8 cellular contexts compared by ENCODE assay signal in genomic region chr16:30378236-30379164, GRCh38. TPM values are rescaled to one million over a fixed set of nuclear protein-coding genes. Genes with fewer than 3 reads are reported as not detected.
DNase-seq lines count a peak whose midpoint lies in the region; ATAC-seq, FAIRE-seq and TF ChIP-seq lines count a peak whose summit lies in the region.

No MANE protein-coding gene starts in this region.

- peaks cover 8% of the 10 kb centered on the region for H3K36me3 Mint-ChIP-seq in T-cell

- H3K27me3 Mint-ChIP-seq in T-cell = no peaks in the 10 kb centered on the region

- POLR2A ChIA-PET in T-cell (lab: Charles Lee) = interaction anchor here (0.6 to 0.9 kb wide), 5 partner anchors 16 to 1532 kb away, joined by 3 to 19 read pairs (median 5); partner anchors contain the start of gene TUFM (in 1 of the 2)

- H3K27ac Mint-ChIP-seq in T-cell = peak overlapping the region; percentile 99 to 100

- peaks cover 62 to 64% (median 64%) of the 10 kb centered on the region in 3 donors for H3K4me1 Mint-ChIP-seq in T-cell

- peak overlapping the region; percentile 71 for H3K4me3 ChIP-seq in psoas muscle

- intact Hi-C loops in left ventricle myocardium superior (cut with micrococcal nuclease) = no loop called here
- intact Hi-C loops in psoas muscle (cut with DNase I) = loop anchor here in 1 of 2 donors (2.0 kb wide), 1 partner anchor 16 kb away; the partner anchor contains the start of gene ZNF48

- DNase-seq in GM13977 (ENCODE audit: low spot score) = peak; percentile 98
- DNase-seq in NCI-H146 (lab: John Stamatoyannopoulos, UW) = peak; percentile 99
- peak; percentile 97 to 100 (median 99) for DNase-seq in T-cell
- DNase-seq in amniotic stem cell (lab: John Stamatoyannopoulos, UW) = peak; percentile 93
- peak; percentile 100 for DNase-seq in left ventricle myocardium superior
- peak; percentile 99 for DNase-seq in psoas muscle
- DNase-seq in urothelium cell line (ENCODE audit: low spot score) = peak; percentile 96

- H3K27me3 ChIP-seq in psoas muscle (ENCODE audit: insufficient read depth in 3 of 3, low read length in 2 of 3) = no peaks in the 10 kb centered on the region

- CTCF ChIA-PET in T-cell (lab: Charles Lee) = interaction anchor here in 1 of 2 donors (0.6 to 1.1 kb wide), 4 partner anchors 9 to 197 kb away, joined by 4 to 10 read pairs (median 6); partner anchors contain the start of gene DCTPP1

- FAIRE-seq in urothelium cell line (lab: Jason Lieb, UNC) = no peak

- ATAC-seq in HG02870 (IDR thresholded peaks at IDR 0.05; ENCODE audit: unreplicated experiment) = peak; percentile 84
- ATAC-seq in T-cell (replicated peaks in 1 of 4) = peak; percentile 79 to 86 (median 80)
- peak; percentile 95 for ATAC-seq in left ventricle myocardium superior
- peak; percentile 78 to 96 (median 89) for ATAC-seq in psoas muscle

- H3K36me3 ChIP-seq in psoas muscle (ENCODE audit: insufficient read depth in 1 of 2, low read depth in 1 of 2) = peaks cover 0 to 5% of the 10 kb centered on the region in 2 donors

- 1 to 4% (median 1%) methylated on average over 54 to 68 of the region's 68 CpGs for WGBS in psoas muscle, 3 donors

- H3K27ac ChIP-seq in psoas muscle = peak overlapping the region; percentile 97

- no peaks in the 10 kb centered on the region for H3K9me3 Mint-ChIP-seq in T-cell

- in situ Hi-C loops in GM13977 (cut with MboI; ENCODE audit: low pct_unique_long_range_greater_than_20kb, low sequenced_read_pairs, unreplicated experiment) = no loop called here

- peaks cover 32% of the 10 kb centered on the region for H3K4me1 ChIP-seq in psoas muscle

- H3K9me3 ChIP-seq in psoas muscle = no peaks in the 10 kb centered on the region

- peak overlapping the region; percentile 97 to 100 (median 99) for H3K4me3 Mint-ChIP-seq in T-cell

- TF ChIP-seq CTCF in GM13977 (IDR thresholded peaks at IDR 0.05; ENCODE audit: extremely low read depth, insufficient read depth, missing control alignments) (no peak), psoas muscle (IDR thresholded peaks at IDR 0.05) (peak; percentile 17)

RNA-seq across cellular contexts. Expression of gene SEPTIN1, which starts 3.9 kb away (rescaled TPM):
- 100 to 1,000 TPM; 191 to 259 (median 229) TPM for total RNA-seq in T-cell
- total RNA-seq in left ventricle myocardium superior = 2.5 TPM
- total RNA-seq in psoas muscle = 1 to 10 TPM in 2 of 4 donors, under 1 TPM in 2; 0.34 to 1.8 (median 0.90) TPM
- polyA plus RNA-seq in psoas muscle = under 1 TPM; 0.22 to 0.51 (median 0.28) TPM

RNA-seq across cellular contexts. Expression of gene MYL11, which starts 3.9 kb away (rescaled TPM):
- total RNA-seq in T-cell = 1 to 10 TPM in 2 of 5 donors, under 1 TPM in 1, not detected in 2; 0.91 to 1.3 (median 1.1) TPM
- not detected for total RNA-seq in left ventricle myocardium superior
- total RNA-seq in psoas muscle = 1,000 to 10,000 TPM; 1,414 to 6,743 (median 2,777) TPM
- polyA plus RNA-seq in psoas muscle = 1,000 to 10,000 TPM in 2 of 3 donors, 100 to 1,000 TPM in 1; 636 to 4,264 (median 2,548) TPM

RNA-seq across cellular contexts. Expression of gene TBC1D10B, which starts 8.2 kb away (rescaled TPM):
- 10 to 100 TPM; 24.0 to 60.1 (median 52.5) TPM for total RNA-seq in T-cell
- total RNA-seq in left ventricle myocardium superior = 26.4 TPM
- 10 to 100 TPM; 30.1 to 50.0 (median 34.1) TPM for total RNA-seq in psoas muscle
- 10 to 100 TPM; 24.5 to 45.0 (median 26.4) TPM for polyA plus RNA-seq in psoas muscle

RNA-seq across cellular contexts. Expression of gene ZNF48, which starts 16.7 kb away (rescaled TPM):
- total RNA-seq in T-cell (10 to 100 TPM in 3 of 5 donors, 1 to 10 TPM in 2; 7.3 to 17.5 (median 16.4) TPM), left ventricle myocardium superior (5.2 TPM), psoas muscle (1 to 10 TPM; 2.8 to 7.8 (median 5.6) TPM)
- 1 to 10 TPM; 2.3 to 7.4 (median 3.2) TPM for polyA plus RNA-seq in psoas muscle

RNA-seq across cellular contexts. Expression of gene CD2BP2, which starts 23.4 kb away (rescaled TPM):
- total RNA-seq in T-cell (10 to 100 TPM; 38.9 to 80.3 (median 73.3) TPM), left ventricle myocardium superior (29.3 TPM), psoas muscle (10 to 100 TPM; 38.9 to 65.0 (median 49.6) TPM)
- polyA plus RNA-seq in psoas muscle = 10 to 100 TPM; 31.0 to 61.8 (median 55.6) TPM

Comparison
In these comparisons a context has a peak if more than half of its experiments do, and no peak if none do; other contexts are left out.
1. Peak in every context shown above with its lines: DNase-seq, ATAC-seq, H3K4me3 ChIP-seq and H3K27ac ChIP-seq.
2. RNA of gene SEPTIN1, which starts 3.9 kb away (total RNA-seq): 191 to 259 TPM in T-cell; 2.5 TPM in left ventricle myocardium superior (single experiment) and 0.34 to 1.8 TPM in psoas muscle; every median in the first group is over 10 times any median in the second.
3. RNA of gene MYL11, which starts 3.9 kb away (total RNA-seq): 1,414 to 6,743 TPM in psoas muscle; 0.91 to 1.3 TPM in T-cell and not detected in left ventricle myocardium superior (single experiment); every median in the first group is over 100 times any median in the second.